Comparison of ENCODE assay signal across 8 cellular contexts in genomic region chr17:1882836-1883235, GRCh38. TPM values are rescaled to one million over a fixed set of nuclear protein-coding genes. Genes with fewer than 3 reads are reported as not detected.
DNase-seq lines count a peak whose midpoint lies in the region; ATAC-seq, FAIRE-seq and TF ChIP-seq lines count a peak whose summit lies in the region.

No MANE protein-coding gene starts in this region.

- no peaks in the 10 kb centered on the region for H3F3A ChIP-seq in MM.1S (ENCODE audit: insufficient read depth, low read length)

- H3K4me1 ChIP-seq in MM.1S (ENCODE audit: low read length) (no peaks in the 10 kb centered on the region), ascending aorta (no peaks in the 10 kb centered on the region), kidney (ENCODE audit: control insufficient read depth in 1 of 2, insufficient read depth in 1 of 2, low read depth in 1 of 2, low read length in 2 of 2) (no peaks in the 10 kb centered on the region)

- TF ChIP-seq CTCF in MM.1S (IDR thresholded peaks at IDR 0.05; ENCODE audit: low read length) (peak; percentile 38), ascending aorta (IDR thresholded peaks at IDR 0.05) (peak in 2 of 3 experiments; percentile 36 to 44), kidney (IDR thresholded peaks at IDR 0.05; ENCODE audit: borderline replicate concordance, extremely low read depth, insufficient read depth) (peak; percentile 35)

- H3K79me2 ChIP-seq in MM.1S (ENCODE audit: low read length), result no peaks in the 10 kb centered on the region

- H3K9me2 ChIP-seq in MM.1S (replicated peaks; ENCODE audit: insufficient read depth, low read length), result no peaks in the 10 kb centered on the region

- H3K4me2 ChIP-seq in MM.1S (ENCODE audit: low read depth, low read length), result no peak overlapping the region

- H3K36me3 ChIP-seq in MM.1S (replicated peaks; ENCODE audit: insufficient read depth, low read length), result peaks cover 13% of the 10 kb centered on the region; the same call in 1 of the 2 replicates
- H3K36me3 ChIP-seq in ascending aorta, result peaks cover 67 to 94% of the 10 kb centered on the region in 2 donors
- peaks cover 39 to 61% of the 10 kb centered on the region in 2 donors for H3K36me3 ChIP-seq in kidney (ENCODE audit: control insufficient read depth in 1 of 2, insufficient read depth in 2 of 2, low read length in 2 of 2)

- ATAC-seq in HG03469 (IDR thresholded peaks at IDR 0.05; ENCODE audit: unreplicated experiment), result no peak

- FAIRE-seq in kidney (lab: Jason Lieb, UNC), result no peak

- DNase-seq in NCI-H2227 (lab: John Stamatoyannopoulos, UW; ENCODE audit: unreplicated experiment) (peak; percentile 9), NCI-H2227 treated with DMSO at 0.1 percent for 48 hours (lab: John Stamatoyannopoulos, UW) (no peak), MM.1S (no peak), ascending aorta (ENCODE audit: low spot score in 2 of 2) (no peak), kidney (no peak)
- no peak for DNase-seq in activated effector memory CD4-positive, alpha-beta T cell treated with Interleukin-2 at 50 U/mL for 16 hours
- no peak for DNase-seq in activated effector memory CD4-positive, alpha-beta T cell treated with anti-CD3 and anti-CD28 coated beads, Interleukin-2, amount 50 U/mL, for 16 hours

- intact Hi-C loops in ascending aorta (cut with DNase I), result no loop called here
- intact Hi-C loops in kidney (cut with DNase I), result no loop called here

- no peak overlapping the region for H2AFZ ChIP-seq in MM.1S (ENCODE audit: low read length)

- H3K27me3 ChIP-seq in MM.1S (replicated peaks; ENCODE audit: insufficient read depth, low read length) (no peaks in the 10 kb centered on the region), ascending aorta (no peaks in the 10 kb centered on the region)

- H4K20me1 ChIP-seq in MM.1S (ENCODE audit: insufficient read depth, low read length), result no peaks in the 10 kb centered on the region

- H3K9ac ChIP-seq in MM.1S (ENCODE audit: low read length), result no peak overlapping the region
- H3K9ac ChIP-seq in kidney (ENCODE audit: low read length in 2 of 2), result no peak overlapping the region

- H3K9me3 ChIP-seq in MM.1S (replicated peaks; ENCODE audit: insufficient read depth, low read length) (no peaks in the 10 kb centered on the region), ascending aorta (no peaks in the 10 kb centered on the region), kidney (ENCODE audit: control insufficient read depth in 1 of 2, low read length in 2 of 2) (no peaks in the 10 kb centered on the region)

- no peak overlapping the region for H3K27ac ChIP-seq in MM.1S (ENCODE audit: low read length)
- H3K27ac ChIP-seq in ascending aorta, result no peak overlapping the region
- no peak overlapping the region for H3K27ac ChIP-seq in kidney (ENCODE audit: low read depth in 2 of 2, low read length in 2 of 2)

- H3K4me3 ChIP-seq in MM.1S (ENCODE audit: low read length) (no peak overlapping the region), ascending aorta (no peak overlapping the region), kidney (ENCODE audit: low read length in 2 of 2) (no peak overlapping the region)

RNA-seq across cellular contexts. Expression of gene RPA1, which starts 53.0 kb away (rescaled TPM):
- total RNA-seq in ascending aorta, result 34.0 TPM
- 89.0 TPM for total RNA-seq in kidney
- 26.1 TPM for polyA plus RNA-seq in kidney (ENCODE audit: insufficient read depth, low read depth, low replicate concordance)

RNA-seq across cellular contexts. Expression of gene SMYD4, which starts 53.1 kb away (rescaled TPM):
- total RNA-seq in ascending aorta (7.6 TPM), kidney (12.2 TPM)
- 3.4 TPM for polyA plus RNA-seq in kidney (ENCODE audit: insufficient read depth, low read depth, low replicate concordance)
